Comparison of ENCODE assay signal across 16 cellular contexts in genomic region chr4:15198070-15198727, GRCh38.
DNase-seq lines count a peak whose midpoint lies in the region; ATAC-seq, FAIRE-seq and TF ChIP-seq lines count a peak whose summit lies in the region.
"Had no signal": no experiment of that assay in that cellular context is flagged by ENCODE, and none has a peak within 500 bp of the region (broad histone marks: within the 10 kb centered on the region; RNA-seq: fewer than 3 reads in every experiment).

No MANE protein-coding gene starts in this region.

- H2BK15ac ChIP-seq in H1 (ENCODE audit: low read length) = no peak overlapping the region; the same call in 1 of the 2 replicates

- no peaks in the 10 kb centered on the region for H3K23me2 ChIP-seq in H1 (ENCODE audit: low read depth, low read length)

- H3K9ac ChIP-seq in H1 (replicated peaks in 1 of 4; ENCODE audit: extremely low read depth in 1 of 4, low read depth in 3 of 4, low read length in 3 of 4) = no peak overlapping the region
- H3K9ac ChIP-seq in stomach smooth muscle (ENCODE audit: low read length in 2 of 2) = peak overlapping the region in 1 of 2 donors; percentile 29

- no peak overlapping the region for H3K4ac ChIP-seq in H1 (replicated peaks; ENCODE audit: insufficient read length, low read depth, low read length)

- no peak for TF ChIP-seq POLR2A in H1 (IDR thresholded peaks at IDR 0.05; ENCODE audit: control extremely low read depth in 1 of 2, low read depth in 2 of 2, low read length in 2 of 2)

- TF ChIP-seq EP300 in H1 (IDR thresholded peaks at IDR 0.05; ENCODE audit: borderline replicate concordance in 1 of 2, low read depth in 2 of 2, low read length in 2 of 2) = no peak

- no peak overlapping the region for H2BK20ac ChIP-seq in H1 (ENCODE audit: low read length)

- no peaks in the 10 kb centered on the region for H3K79me1 ChIP-seq in H1 (ENCODE audit: low read depth, low read length)

- H2BK120ac ChIP-seq in H1 (replicated peaks; ENCODE audit: low read depth, low read length) = no peak overlapping the region

- H3K56ac ChIP-seq in H1 (replicated peaks; ENCODE audit: insufficient read length, low read depth, low read length) = no peak overlapping the region

- POLR2A ChIA-PET in H1 (lab: Charles Lee; ENCODE audit: partially characterized antibody) = interaction anchor here (1.3 kb wide), 1 partner anchor 18 kb away, joined by 6 read pairs; no protein-coding TSS in a partner anchor

- H3K79me2 ChIP-seq in H1 (ENCODE audit: control insufficient read depth in 1 of 2, insufficient read depth in 2 of 2, low read length in 2 of 2) = no peaks in the 10 kb centered on the region

- H3K14ac ChIP-seq in H1 (ENCODE audit: insufficient read length) = no peak overlapping the region

- peak; percentile 70 for FAIRE-seq in H1 (lab: Jason Lieb, UNC)
- FAIRE-seq: A204.1, GM12892, kidney had no signal

- CTCF ChIA-PET in H1 (lab: Charles Lee; ENCODE audit: partially characterized antibody) = interaction anchor here (0.6 to 3.1 kb wide), 13 partner anchors 12 to 360 kb away, joined by 3 to 13 read pairs (median 4); no protein-coding TSS in a partner anchor

- no peaks in the 10 kb centered on the region for H3K9me3 ChIP-seq in right atrium auricular region
- H3K9me3 ChIP-seq in H1 (ENCODE audit: insufficient read depth in 2 of 2, low read depth in 1 of 2, low read length in 1 of 2) = no peaks in the 10 kb centered on the region
- H3K9me3 ChIP-seq in stomach smooth muscle (ENCODE audit: control insufficient read depth in 2 of 2, low read length in 2 of 2) = no peaks in the 10 kb centered on the region
- H3K9me3 ChIP-seq: mucosa of descending colon had no signal

- no peak overlapping the region for H2AFZ ChIP-seq in H1 (ENCODE audit: low read length)

- peak; percentile 82 for ATAC-seq in Right ventricle myocardium superior (ENCODE audit: poor library complexity)
- no peak for ATAC-seq in GM18868 (IDR thresholded peaks at IDR 0.05; ENCODE audit: unreplicated experiment)
- ATAC-seq in left lobe of liver = no peak
- ATAC-seq: mucosa of descending colon had no signal

- H3K18ac ChIP-seq in H1 (ENCODE audit: extremely low read depth, low read length) = peak overlapping the region; percentile 1; the same call in 1 of the 2 replicates

- intact Hi-C loops in Right ventricle myocardium superior (cut with DNase I) = no loop called here

- H4K91ac ChIP-seq in H1 (replicated peaks; ENCODE audit: insufficient read length, low read length) = no peak overlapping the region

- H3K23ac ChIP-seq in H1 (ENCODE audit: insufficient read length) = no peak overlapping the region

- H3K4me1 ChIP-seq in right atrium auricular region (peaks cover 0 to 12% of the 10 kb centered on the region in 2 donors), H1 (replicated peaks in 1 of 4; ENCODE audit: control insufficient read depth in 3 of 4, insufficient read depth in 4 of 4, low read length in 3 of 4) (peaks cover 0 to 9% (median 4%) of the 10 kb centered on the region in 4 experiments; a peak in 4 of 7 replicates), stomach smooth muscle (ENCODE audit: control insufficient read depth, insufficient read depth, low read length) (peaks cover 10% of the 10 kb centered on the region)

- H3K27ac ChIP-seq in right atrium auricular region = no peak overlapping the region
- H3K27ac ChIP-seq in H1 (ENCODE audit: low read depth, low read length) = no peak overlapping the region
- H3K27ac ChIP-seq in stomach smooth muscle (ENCODE audit: low read length) = peak overlapping the region; percentile 37

- H3K27me3 ChIP-seq in right atrium auricular region (no peaks in the 10 kb centered on the region), H1 (replicated peaks in 1 of 4; ENCODE audit: control insufficient read depth in 3 of 4, extremely low read depth in 1 of 4, insufficient read depth in 3 of 4, low read length in 3 of 4) (no peaks in the 10 kb centered on the region), stomach smooth muscle (ENCODE audit: control insufficient read depth in 1 of 2, insufficient read depth in 2 of 2, low read length in 2 of 2) (no peaks in the 10 kb centered on the region)

- no peaks in the 10 kb centered on the region for H4K20me1 ChIP-seq in H1 (replicated peaks in 1 of 2; ENCODE audit: control insufficient read depth in 1 of 2, insufficient read depth in 2 of 2, low read length in 2 of 2)

- no peak overlapping the region for H3K4me3 ChIP-seq in right atrium auricular region
- H3K4me3 ChIP-seq in H1 (ENCODE audit: extremely low read depth in 1 of 4, insufficient read depth in 2 of 4, low read depth in 3 of 4, low read length in 4 of 4) = peak overlapping the region in 1 of 4 experiments; percentile 37; a peak in 2 of 8 replicates
- H3K4me3 ChIP-seq in stomach smooth muscle (ENCODE audit: low read length in 2 of 2) = peak overlapping the region in 1 of 2 donors; percentile 3
- H3K4me3 ChIP-seq: mucosa of descending colon had no signal

- TF ChIP-seq RAD21 in H1 (IDR thresholded peaks at IDR 0.05 in 1 of 2, conservative IDR thresholded peaks at IDR 0.05 in 1 of 2; ENCODE audit: low read depth in 2 of 2, low read length in 2 of 2) = 0 out of 4 replicates have a peak, but pooled peaks of 1 of the 2 experiments have one; percentile 11

- no peak overlapping the region for H4K8ac ChIP-seq in H1 (ENCODE audit: extremely low read depth, insufficient read depth, low read length)

- no peak for TF ChIP-seq CTCF in right atrium auricular region (IDR thresholded peaks at IDR 0.05)
- TF ChIP-seq CTCF in H1 (IDR thresholded peaks at IDR 0.05; ENCODE audit: control extremely low read depth in 1 of 3, insufficient read depth in 1 of 3, low read depth in 1 of 3, low read length in 3 of 3) = peak in 1 of 3 experiments; percentile 10; a peak in 1 of 4 replicates

- peak overlapping the region; percentile 43 to 53 for H3K4me2 ChIP-seq in H1 (ENCODE audit: insufficient read depth in 1 of 2, low read depth in 2 of 2, low read length in 2 of 2)

- no peak overlapping the region for H4K5ac ChIP-seq in H1 (ENCODE audit: insufficient read length, low read depth, low read length)

- H3K36me3 ChIP-seq in right atrium auricular region (no peaks in the 10 kb centered on the region), H1 (ENCODE audit: control insufficient read depth in 2 of 4, insufficient read depth in 4 of 4, low read length in 3 of 4) (no peaks in the 10 kb centered on the region), stomach smooth muscle (ENCODE audit: control insufficient read depth in 2 of 2, insufficient read depth in 2 of 2, low read length in 2 of 2) (no peaks in the 10 kb centered on the region)

- H2BK12ac ChIP-seq in H1 (ENCODE audit: low read depth, low read length) = no peak overlapping the region

- H2BK5ac ChIP-seq in H1 (ENCODE audit: low read depth, low read length) = peak overlapping the region; percentile 5; the same call in 1 of the 2 replicates

- DNase-seq in Right ventricle myocardium superior (no peak), right atrium auricular region (ENCODE audit: low spot score) (no peak), H1 (ENCODE audit: low read depth in 1 of 2, low spot score in 2 of 2) (peak in 1 of 2 experiments; percentile 49), iPS-NIHi11 (ENCODE audit: low spot score) (peak; percentile 24), NCI-H1417 treated with DMSO at 0.1 percent for 48 hours (lab: John Stamatoyannopoulos, UW) (no peak), left lobe of liver (ENCODE audit: low spot score) (no peak)
- DNase-seq: activated CD4-positive, CD25-positive, alpha-beta regulatory T cell treated with anti-CD3 and anti-CD28 coated beads, Interleukin-2, amount 50 U/mL, for 72 hours; KG1; kidney; mucosa of descending colon; NCI-H2081 treated with DMSO at 0.1 percent for 48 hours; NCI-H510A treated with DMSO at 0.1 percent for 48 hours had no signal

- no peak overlapping the region for H2AK5ac ChIP-seq in H1 (ENCODE audit: low read depth, low read length)

- WGBS in H1 (ENCODE audit: extremely low coverage in 1 of 2, insufficient coverage in 1 of 2, insufficient read length in 1 of 2, insufficient replicate concordance in 2 of 2, low coverage in 1 of 2, low lambda C conversion rate in 2 of 2, missing lambda C conversion rate in 1 of 2), 2 experiments = 25% methylated on average over 11 of the region's 11 CpGs; no CpG with 5 or more reads in 1 of the 2 experiments

TF ChIP-seq in H1, 55 proteins besides CTCF, POLR2A, EP300 and RAD21 (continues in another document):
- TF ChIP-seq SUZ12 (IDR thresholded peaks at IDR 0.05; ENCODE audit: low read length) (no peak), SP1 (IDR thresholded peaks at IDR 0.05; ENCODE audit: low read depth, low read length) (0 out of 2 replicates have a peak, but pooled peaks have one; percentile 36), NANOG (IDR thresholded peaks at IDR 0.05; ENCODE audit: insufficient read depth, low read depth, low read length, poor library complexity, severe bottlenecking) (peak; percentile 25), EGR1 (IDR thresholded peaks at IDR 0.05; ENCODE audit: borderline replicate concordance, low read depth, low read length) (no peak), TCF12 (IDR thresholded peaks at IDR 0.05; ENCODE audit: low read depth, low read length) (no peak), MAX (IDR thresholded peaks at IDR 0.05) (no peak), RNF2 (IDR thresholded peaks at IDR 0.05; ENCODE audit: borderline replicate concordance, low read depth, low read length, missing control alignments, poor library complexity, severe bottlenecking) (no peak), E2F6 (IDR thresholded peaks at IDR 0.05) (no peak), CHD2 (IDR thresholded peaks at IDR 0.05; ENCODE audit: low read length) (no peak), KDM5A (IDR thresholded peaks at IDR 0.05; ENCODE audit: low read length) (no peak), CEBPB (IDR thresholded peaks at IDR 0.05; ENCODE audit: low read depth, low read length) (no peak), USF2 (IDR thresholded peaks at IDR 0.05; ENCODE audit: low read length) (no peak), KDM4A (IDR thresholded peaks at IDR 0.05; ENCODE audit: low read depth, low read length, severe bottlenecking) (no peak)
